In the genomic region with DNA sequence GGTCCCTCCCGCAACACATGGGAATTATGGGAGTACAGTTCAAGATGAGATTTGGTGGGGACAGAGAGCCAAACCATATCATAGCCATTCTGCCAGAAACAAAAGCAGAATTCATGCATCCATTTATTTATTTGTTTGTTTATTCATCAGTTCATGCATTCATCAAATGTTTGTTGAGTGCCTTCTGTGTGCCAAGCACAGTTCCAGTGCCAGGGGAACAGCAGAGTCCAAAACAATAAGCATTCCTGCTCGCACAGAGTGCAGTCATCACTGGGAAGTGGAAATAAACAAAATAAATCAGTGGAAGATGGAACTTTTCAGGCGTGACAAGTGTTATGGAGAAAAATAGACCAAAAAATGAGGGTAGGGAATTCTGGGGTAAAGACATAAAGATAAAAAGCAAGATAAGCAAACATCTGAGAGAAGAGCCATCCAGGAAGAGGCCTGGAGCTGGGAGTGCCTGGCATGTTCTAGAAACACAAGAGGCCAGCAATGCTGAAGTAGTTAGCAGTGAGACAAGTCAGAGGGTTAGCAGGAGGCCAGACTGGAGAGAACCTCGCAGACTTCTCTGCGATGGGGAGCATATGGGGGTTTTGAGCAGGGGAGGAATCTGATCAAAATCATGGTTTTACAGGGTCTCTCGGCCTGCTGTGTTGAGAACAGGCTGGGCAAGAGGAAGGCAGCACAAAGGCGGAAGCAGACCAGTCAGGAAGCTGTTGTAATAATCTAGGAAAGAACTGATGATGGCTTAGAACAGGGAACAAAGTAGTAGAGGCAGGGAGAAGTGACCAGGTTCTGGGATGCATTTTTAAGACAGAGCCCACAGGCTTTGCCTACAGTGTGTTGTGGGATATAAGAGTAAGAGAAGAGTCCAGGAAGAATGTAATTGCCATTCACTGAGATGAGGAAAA, we compare ENCODE assay signal across 21 cellular contexts.
A peak's percentile ranks its signal among the peaks of the same experiment; 100 is the strongest.
DNase-seq lines count a peak whose midpoint lies in the region; ATAC-seq and TF ChIP-seq lines count a peak whose summit lies in the region.
"Had no signal": no experiment of that assay in that cellular context is flagged by ENCODE, and none has a peak within 500 bp of the region (broad histone marks: within the 10 kb centered on the region; RNA-seq: fewer than 3 reads in every experiment).

No MANE protein-coding gene starts in this region.

- H3K9me3 Mint-ChIP-seq in neural progenitor cell = no peaks in the 10 kb centered on the region
- H3K9me3 Mint-ChIP-seq in activated naive CD4-positive, alpha-beta T cell treated with anti-CD3 and anti-CD28 coated beads, Interleukin-2, amount 50 U/mL, for 72 hours = no peaks in the 10 kb centered on the region
- H3K9me3 Mint-ChIP-seq: stimulated activated naive B cell treated with anti-CD40 and anti-IgM and Interleukin-4, amounts not matched to agents 10 μg/mL and 1 μg/mL and 100 μg/mL, for 72 hours had no signal

- no peak for TF ChIP-seq CTCF in 22Rv1 (IDR thresholded peaks at IDR 0.05)
- TF ChIP-seq CTCF in LNCaP clone FGC (IDR thresholded peaks at IDR 0.05; ENCODE audit: control insufficient read depth, extremely low read depth, insufficient read depth) = no peak
- TF ChIP-seq CTCF in dorsolateral prefrontal cortex (IDR thresholded peaks at IDR 0.05 in 54 of 56, conservative IDR thresholded peaks at IDR 0.05 in 2 of 56; ENCODE audit: low read depth in 1 of 56, partially characterized antibody in 56 of 56) = no peak
- TF ChIP-seq CTCF in neural progenitor cell (IDR thresholded peaks at IDR 0.05) = no peak
- TF ChIP-seq CTCF in coronary artery (IDR thresholded peaks at IDR 0.05) = no peak

- no peaks in the 10 kb centered on the region for H3K36me3 Mint-ChIP-seq in neural progenitor cell
- H3K36me3 Mint-ChIP-seq in activated naive CD4-positive, alpha-beta T cell treated with anti-CD3 and anti-CD28 coated beads, Interleukin-2, amount 50 U/mL, for 72 hours = no peaks in the 10 kb centered on the region
- H3K36me3 Mint-ChIP-seq: stimulated activated naive B cell treated with anti-CD40 and anti-IgM and Interleukin-4, amounts not matched to agents 10 μg/mL and 1 μg/mL and 100 μg/mL, for 72 hours had no signal

- no peak overlapping the region for H3K4me3 ChIP-seq in LNCaP clone FGC (ENCODE audit: low read depth, low read length)
- no peak overlapping the region for H3K4me3 ChIP-seq in dorsolateral prefrontal cortex
- no peak overlapping the region for H3K4me3 ChIP-seq in neural progenitor cell
- no peak overlapping the region for H3K4me3 ChIP-seq in coronary artery
- H3K4me3 ChIP-seq: BLaER1 treated with 17β-estradiol and CSF1 and Interleukin-3, amounts not matched to agents 10 nM and 100 nM; lung; PC-9 had no signal

- intact Hi-C loops in dorsolateral prefrontal cortex (cut with DNase I) = loop anchor here (1.0 to 5.0 kb wide), 5 partner anchors 42 to 191 kb away; partner anchors contain the start of gene GLUL (in 1 of the 2)

- no peak overlapping the region for H3K4me3 Mint-ChIP-seq in neural progenitor cell
- H3K4me3 Mint-ChIP-seq: stimulated activated naive B cell treated with anti-CD40 and anti-IgM and Interleukin-4, amounts not matched to agents 10 μg/mL and 1 μg/mL and 100 μg/mL, for 72 hours had no signal

- H3K4me1 Mint-ChIP-seq in neural progenitor cell = peaks cover 5% of the 10 kb centered on the region
- H3K4me1 Mint-ChIP-seq: stimulated activated naive B cell treated with anti-CD40 and anti-IgM and Interleukin-4, amounts not matched to agents 10 μg/mL and 1 μg/mL and 100 μg/mL, for 72 hours had no signal

- H3K4me2 ChIP-seq in neural progenitor cell = peak overlapping the region; percentile 80
- H3K4me2 ChIP-seq: BLaER1 treated with 17β-estradiol and CSF1 and Interleukin-3, amounts not matched to agents 10 nM and 100 nM; PC-9 had no signal

- no peak overlapping the region for H2AFZ ChIP-seq in neural progenitor cell (replicated peaks)
- H2AFZ ChIP-seq: PC-9 had no signal

- no peaks in the 10 kb centered on the region for H4K20me1 ChIP-seq in neural progenitor cell (ENCODE audit: low read depth)
- H4K20me1 ChIP-seq: BLaER1 treated with 17β-estradiol and CSF1 and Interleukin-3, amounts not matched to agents 10 nM and 100 nM had no signal

- peaks cover 18% of the 10 kb centered on the region for H3F3A ChIP-seq in neural progenitor cell (ENCODE audit: low read depth)

- H3K27me3 ChIP-seq in dorsolateral prefrontal cortex = no peaks in the 10 kb centered on the region
- H3K27me3 ChIP-seq in neural progenitor cell = no peaks in the 10 kb centered on the region
- H3K27me3 ChIP-seq: BLaER1 treated with 17β-estradiol and CSF1 and Interleukin-3, amounts not matched to agents 10 nM and 100 nM; foreskin keratinocyte had no signal

- no peaks in the 10 kb centered on the region for H3K79me2 ChIP-seq in neural progenitor cell (ENCODE audit: low read depth)

- H3K9ac ChIP-seq in neural progenitor cell = no peak overlapping the region
- H3K9ac ChIP-seq: BLaER1 treated with 17β-estradiol and CSF1 and Interleukin-3, amounts not matched to agents 10 nM and 100 nM had no signal

- H3K9me3 ChIP-seq in neural progenitor cell (ENCODE audit: low read depth) = no peaks in the 10 kb centered on the region
- H3K9me3 ChIP-seq: BLaER1 treated with 17β-estradiol and CSF1 and Interleukin-3, amounts not matched to agents 10 nM and 100 nM had no signal

- no peak overlapping the region for H3K27ac Mint-ChIP-seq in neural progenitor cell
- H3K27ac Mint-ChIP-seq in activated naive CD4-positive, alpha-beta T cell treated with anti-CD3 and anti-CD28 coated beads, Interleukin-2, amount 50 U/mL, for 72 hours = no peak overlapping the region
- H3K27ac Mint-ChIP-seq: stimulated activated naive B cell treated with anti-CD40 and anti-IgM and Interleukin-4, amounts not matched to agents 10 μg/mL and 1 μg/mL and 100 μg/mL, for 72 hours had no signal

- peaks cover 8% of the 10 kb centered on the region for H3K27me3 Mint-ChIP-seq in neural progenitor cell (ENCODE audit: insufficient read depth, low read depth)

- H3K4me1 ChIP-seq in neural progenitor cell = peaks cover 32% of the 10 kb centered on the region
- H3K4me1 ChIP-seq: BLaER1 treated with 17β-estradiol and CSF1 and Interleukin-3, amounts not matched to agents 10 nM and 100 nM; foreskin keratinocyte had no signal

- ATAC-seq in activated naive CD4-positive, alpha-beta T cell treated with anti-CD3 and anti-CD28 coated beads, Interleukin-2, amount 50 U/mL, for 72 hours = no peak
- ATAC-seq: foreskin keratinocyte; stimulated activated naive B cell treated with anti-CD40 and anti-IgM and Interleukin-4, amounts not matched to agents 10 μg/mL and 1 μg/mL and 100 μg/mL, for 72 hours had no signal

- H3K27ac ChIP-seq in 22Rv1 = peak overlapping the region; percentile 88
- H3K27ac ChIP-seq in dorsolateral prefrontal cortex = peak overlapping the region; percentile 50 to 99 (median 93)
- H3K27ac ChIP-seq in neural progenitor cell = no peak overlapping the region
- peak overlapping the region in 1 of 2 donors; percentile 16 for H3K27ac ChIP-seq in coronary artery
- H3K27ac ChIP-seq: BLaER1 treated with 17β-estradiol and CSF1 and Interleukin-3, amounts not matched to agents 10 nM and 100 nM; foreskin keratinocyte; PC-9 had no signal

- H3K36me3 ChIP-seq in neural progenitor cell = no peaks in the 10 kb centered on the region
- H3K36me3 ChIP-seq: BLaER1 treated with 17β-estradiol and CSF1 and Interleukin-3, amounts not matched to agents 10 nM and 100 nM had no signal

- peak; percentile 62 for DNase-seq in LNCaP clone FGC (ENCODE audit: low read depth)
- no peak for DNase-seq in dorsolateral prefrontal cortex
- no peak for DNase-seq in neural progenitor cell (ENCODE audit: low spot score)
- no peak for DNase-seq in activated naive CD4-positive, alpha-beta T cell treated with anti-CD3 and anti-CD28 coated beads, Interleukin-2, amount 50 U/mL, for 72 hours (ENCODE audit: low spot score in 2 of 2)
- no peak for DNase-seq in GF-D8 (lab: John Stamatoyannopoulos, UW)
- no peak for DNase-seq in NCI-H69 (lab: John Stamatoyannopoulos, UW)
- DNase-seq in coronary artery (ENCODE audit: low spot score) = no peak
- DNase-seq: activated CD4-positive, alpha-beta T cell treated with anti-CD3 and anti-CD28 coated beads for 4 hours; activated naive CD4-positive, alpha-beta T cell treated with Interleukin-2 at 50 U/mL for 16 hours; activated T-cell treated with anti-CD3 and anti-CD28 coated beads, Interleukin-2, amount 50 U/mL, for 48 hours; Calu3; foreskin keratinocyte; H7; NCI-H1436; PC-9; SHP77 treated with DMSO at 0.1 percent for 48 hours; stimulated activated CD4-positive, alpha-beta T cell treated with anti-CD3 and anti-CD28 coated beads, Interleukin-2, amount 100 ng/mL, for 48 hours; stimulated activated naive B cell treated with anti-CD40 and anti-IgM and Interleukin-4, amounts not matched to agents 10 μg/mL and 1 μg/mL and 100 μg/mL, for 72 hours had no signal
